Comparison of ENCODE assay signal across 26 cellular contexts in genomic region chr21:44902268-44903053, GRCh38. TPM values are rescaled to one million over a fixed set of nuclear protein-coding genes. Genes with fewer than 3 reads are reported as not detected.
DNase-seq lines count a peak whose midpoint lies in the region; ATAC-seq, FAIRE-seq and TF ChIP-seq lines count a peak whose summit lies in the region.
"Had no signal": no experiment of that assay in that cellular context is flagged by ENCODE, and none has a peak within 500 bp of the region (broad histone marks: within the 10 kb centered on the region; RNA-seq: fewer than 3 reads in every experiment).

No MANE protein-coding gene starts in this region.

- in situ Hi-C loops in K562 (cut with MboI) (no loop called here), G401 (cut with HindIII; ENCODE audit: low sequenced_read_pairs) (no loop called here)

- no peak for TF ChIP-seq RAD21 in K562 (CRISPR knock-in tag; conservative IDR thresholded peaks at IDR 0.05 in 1 of 2, IDR thresholded peaks at IDR 0.05 in 1 of 2)

- CTCF ChIA-PET in activated CD4-positive, alpha-beta T cell treated with anti-CD3 and anti-CD28 coated beads for 36 hours (lab: Charles Lee), result no interaction called here
- CTCF ChIA-PET in K562 (lab: Yijun Ruan, JAX; ENCODE audit: low intra/inter-chr PET ratio), result no interaction called here

- H3K9me3 Mint-ChIP-seq in activated CD4-positive, alpha-beta T cell treated with anti-CD3 and anti-CD28 coated beads for 36 hours (ENCODE audit: low read depth), result no peaks in the 10 kb centered on the region
- H3K9me3 Mint-ChIP-seq in CD14-positive monocyte, result peaks cover 0 to 1% (median 0%) of the 10 kb centered on the region in 7 donors
- H3K9me3 Mint-ChIP-seq: activated naive CD8-positive, alpha-beta T cell treated with anti-CD3 and anti-CD28 coated beads for 36 hours; neural crest cell had no signal

- peaks cover 8% of the 10 kb centered on the region for H3K4me1 Mint-ChIP-seq in activated CD4-positive, alpha-beta T cell treated with anti-CD3 and anti-CD28 coated beads for 36 hours
- peaks cover 60% of the 10 kb centered on the region for H3K4me1 Mint-ChIP-seq in CD14-positive monocyte

- POLR2A ChIA-PET in activated CD4-positive, alpha-beta T cell treated with anti-CD3 and anti-CD28 coated beads for 36 hours (lab: Charles Lee), result no interaction called here
- POLR2A ChIA-PET in K562 (lab: Yijun Ruan, JAX), result no interaction called here

- H3K36me3 ChIP-seq in K562 (ENCODE audit: control insufficient read depth, insufficient read depth, low read length) (no peaks in the 10 kb centered on the region; the same call in 2 of the 3 replicates), lower lobe of right lung (peaks cover 54% of the 10 kb centered on the region)
- H3K36me3 ChIP-seq: prostate gland had no signal

- peaks cover 11% of the 10 kb centered on the region for H4K20me1 ChIP-seq in K562 (replicated peaks; ENCODE audit: control insufficient read depth, insufficient read depth, low read length)

- no peak overlapping the region for H3K9ac ChIP-seq in K562 (ENCODE audit: insufficient read depth in 1 of 2, low read depth in 2 of 2, low read length in 2 of 2)

- BruUV-seq in K562 (replicated peaks; lab: Mats Ljungman, UMichigan), result no TSS peak

- H3K9me1 ChIP-seq in K562 (ENCODE audit: control insufficient read depth, insufficient read depth, low read length), result no peaks in the 10 kb centered on the region

- H3K4me1 ChIP-seq in K562 (replicated peaks in 1 of 2; ENCODE audit: control insufficient read depth in 2 of 2, insufficient read depth in 2 of 2, low read length in 2 of 2), result peaks cover 7 to 76% of the 10 kb centered on the region in 2 experiments; a peak in 4 of 5 replicates
- peaks cover 25% of the 10 kb centered on the region for H3K4me1 ChIP-seq in lower lobe of right lung
- H3K4me1 ChIP-seq: foreskin keratinocyte, prostate gland had no signal

- no peak overlapping the region for H3K4me3 ChIP-seq in K562
- no peak overlapping the region for H3K4me3 ChIP-seq in lower lobe of right lung
- H3K4me3 ChIP-seq: hepatocyte, prostate gland, upper lobe of right lung had no signal

- no peak for DNase-seq in activated CD4-positive, alpha-beta T cell treated with anti-CD3 and anti-CD28 coated beads for 36 hours
- no peak for DNase-seq in activated CD4-positive, alpha-beta T cell treated with anti-CD3 and anti-CD28 coated beads, Interleukin-2, amount 50 U/mL, for 4 hours
- DNase-seq in CD14-positive monocyte (ENCODE audit: low spot score) (no peak), K562 (ENCODE audit: extremely low read depth in 1 of 4, low spot score in 3 of 4) (no peak), lower lobe of right lung (peak; percentile 45), G401 (ENCODE audit: low spot score) (no peak)
- DNase-seq: activated CD8-positive, alpha-beta memory T cell treated with anti-CD3 and anti-CD28 coated beads for 24 hours; activated naive CD8-positive, alpha-beta T cell treated with anti-CD3 and anti-CD28 coated beads for 36 hours; effector CD8-positive, alpha-beta T cell; foreskin keratinocyte; GDM1; NCI-H1048; NCI-H187; NCI-H2171 treated with DMSO at 0.1 percent for 48 hours; NCI-H526; substantia nigra; upper lobe of right lung had no signal

- FAIRE-seq in K562 (lab: Jason Lieb, UNC), result peak; percentile 69
- FAIRE-seq: RCC 7860, TTC549 had no signal

- no peak overlapping the region for H3K4me3 Mint-ChIP-seq in activated CD4-positive, alpha-beta T cell treated with anti-CD3 and anti-CD28 coated beads for 36 hours
- H3K4me3 Mint-ChIP-seq in CD14-positive monocyte, result no peak overlapping the region
- H3K4me3 Mint-ChIP-seq: activated naive CD8-positive, alpha-beta T cell treated with anti-CD3 and anti-CD28 coated beads for 36 hours; neural crest cell had no signal

- H3K36me3 Mint-ChIP-seq in activated CD4-positive, alpha-beta T cell treated with anti-CD3 and anti-CD28 coated beads for 36 hours (ENCODE audit: low read depth), result peaks cover 63% of the 10 kb centered on the region
- peaks cover 71 to 100% of the 10 kb centered on the region in 2 donors for H3K36me3 Mint-ChIP-seq in CD14-positive monocyte

- no peak for TF ChIP-seq EP300 in K562 (IDR thresholded peaks at IDR 0.05; ENCODE audit: low read length)

- H3K27ac ChIP-seq in K562 (ENCODE audit: extremely low read depth, low read depth, low read length) (no peak overlapping the region), lower lobe of right lung (no peak overlapping the region)
- H3K27ac ChIP-seq: 22Rv1, foreskin keratinocyte, hepatocyte, prostate gland had no signal

- H3K27me3 ChIP-seq in K562 (ENCODE audit: control insufficient read depth in 2 of 2, insufficient read depth in 2 of 2, low read length in 2 of 2) (peaks cover 45 to 82% of the 10 kb centered on the region in 2 experiments), lower lobe of right lung (ENCODE audit: low read depth) (no peaks in the 10 kb centered on the region)
- H3K27me3 ChIP-seq: upper lobe of right lung had no signal

- no peak overlapping the region for H2AFZ ChIP-seq in K562 (ENCODE audit: low read depth, low read length)
- H2AFZ ChIP-seq: hepatocyte had no signal

- ATAC-seq in activated CD4-positive, alpha-beta T cell treated with anti-CD3 and anti-CD28 coated beads for 36 hours, result no peak
- ATAC-seq in K562 (no peak), lower lobe of right lung (no peak), HG03045 (IDR thresholded peaks at IDR 0.05; ENCODE audit: unreplicated experiment) (no peak), GM21447 (IDR thresholded peaks at IDR 0.05; ENCODE audit: unreplicated experiment) (no peak)
- ATAC-seq: activated CD4-positive, CD25-positive, alpha-beta regulatory T cell treated with anti-CD3 and anti-CD28 coated beads, Interleukin-2, amount 50 U/mL, for 24 hours; foreskin keratinocyte had no signal

- intact Hi-C loops in activated CD4-positive, alpha-beta T cell treated with anti-CD3 and anti-CD28 coated beads for 36 hours (cut with DNase I, micrococcal nuclease), result no loop called here
- intact Hi-C loops in CD14-positive monocyte (cut with micrococcal nuclease) (no loop called here), K562 (cut with micrococcal nuclease) (no loop called here), lower lobe of right lung (cut with DNase I) (no loop called here)

- peak overlapping the region; percentile 19 for H3K27ac Mint-ChIP-seq in activated CD4-positive, alpha-beta T cell treated with anti-CD3 and anti-CD28 coated beads for 36 hours
- peak overlapping the region; percentile 25 to 75 (median 58) for H3K27ac Mint-ChIP-seq in CD14-positive monocyte
- H3K27ac Mint-ChIP-seq: activated naive CD8-positive, alpha-beta T cell treated with anti-CD3 and anti-CD28 coated beads for 36 hours had no signal

- no peak overlapping the region for H3K4me2 ChIP-seq in K562 (ENCODE audit: insufficient read depth, low read length)
- H3K4me2 ChIP-seq: hepatocyte had no signal

- no peak for TF ChIP-seq POLR2A in K562 (conservative IDR thresholded peaks at IDR 0.05)

- H3K9me3 ChIP-seq in K562 (replicated peaks; ENCODE audit: control insufficient read depth, insufficient read depth, low read depth, low read length) (peaks cover 12% of the 10 kb centered on the region), lower lobe of right lung (no peaks in the 10 kb centered on the region)
- H3K9me3 ChIP-seq: prostate gland, upper lobe of right lung had no signal

- H3K27me3 Mint-ChIP-seq in activated CD4-positive, alpha-beta T cell treated with anti-CD3 and anti-CD28 coated beads for 36 hours, result no peaks in the 10 kb centered on the region
- H3K27me3 Mint-ChIP-seq in CD14-positive monocyte (ENCODE audit: low read depth in 3 of 3), result peaks cover 0 to 3% (median 0%) of the 10 kb centered on the region in 3 donors
- H3K27me3 Mint-ChIP-seq: activated naive CD8-positive, alpha-beta T cell treated with anti-CD3 and anti-CD28 coated beads for 36 hours had no signal

- TF ChIP-seq CTCF in CD14-positive monocyte (IDR thresholded peaks at IDR 0.05) (no peak), K562 (IDR thresholded peaks at IDR 0.05 in 2 of 3, conservative IDR thresholded peaks at IDR 0.05 in 1 of 3; ENCODE audit: insufficient read depth in 2 of 3, low read depth in 1 of 3, low read length in 3 of 3) (no peak), lower lobe of right lung (IDR thresholded peaks at IDR 0.05) (no peak)

- WGBS in K562 (ENCODE audit: insufficient coverage, low coverage, missing lambda C conversion rate), result 39% methylated on average over 30 of the region's 30 CpGs

- no peaks in the 10 kb centered on the region for H3K79me2 ChIP-seq in K562 (ENCODE audit: control insufficient read depth, insufficient read depth, low read length)
- H3K79me2 ChIP-seq: hepatocyte had no signal

RNA-seq across cellular contexts. Expression of gene ITGB2, which starts 18.2 kb away (rescaled TPM):
- 100 to 1,000 TPM; 217 to 250 TPM for total RNA-seq in activated CD4-positive, alpha-beta T cell treated with anti-CD3 and anti-CD28 coated beads for 36 hours
- polyA plus RNA-seq in CD14-positive monocyte (1,000 to 10,000 TPM; 1,470 to 1,628 TPM), K562 (2011; rRNA removed) (0.20 and 1.6 TPM in 2 replicates), K562 (2014; fragmentation: Illumina TruSeq; extraction: Trizol) (0.24 and 0.25 TPM in 2 replicates), K562 (2014; fragmentation: Nextera tagmentation; extraction: Ambion mirVana) (not detected), K562 (2014; rRNA removed) (0.57 and 0.60 TPM in 2 replicates)
- 0.69 and 1.4 TPM in 2 replicates for total RNA-seq in K562 (2011; cell fraction: chromatin; rRNA removed; ENCODE audit: low replicate concordance)
- total RNA-seq in K562 (2011; cell fraction: nucleolus; rRNA removed), result 1.0 and 1.3 TPM in 2 replicates
- total RNA-seq in K562 (2011; cell fraction: nucleoplasm; rRNA removed), result 0.23 and 0.29 TPM in 2 replicates
- total RNA-seq in K562 (2014; rRNA removed) (0.78 and 1.0 TPM in 2 replicates), K562 (2014; rRNA removed; fragmentation: Illumina TruSeq; extraction: Trizol) (0.07 and 0.22 TPM in 2 replicates), K562 (2015; rRNA removed; fragmentation: Illumina TruSeq; extraction: Trizol) (0.49 and 0.51 TPM in 2 replicates), K562 (2021) (1.2 and 1.3 TPM in 2 replicates), lower lobe of right lung (468 TPM)
- polyA plus RNA-seq in K562 (2011; cell fraction: cytosol; rRNA removed), result 0.33 and 1.3 TPM in 2 replicates
- polyA plus RNA-seq in K562 (2011; cell fraction: nucleus; rRNA removed), result 2.0 and 3.1 TPM in 2 replicates
- 0.77 and 5.1 TPM in 2 replicates for polyA plus RNA-seq in K562 (2012)
- polyA minus RNA-seq in K562 (2011; rRNA and poly(A)+ RNA removed), result 0.04 and 0.57 TPM in 2 replicates
- polyA minus RNA-seq in K562 (2011; cell fraction: cytosol; rRNA and poly(A)+ RNA removed), result 1.0 and 4.8 TPM in 2 replicates
- 0.27 and 1.8 TPM in 2 replicates for polyA minus RNA-seq in K562 (2011; cell fraction: nucleus; rRNA and poly(A)+ RNA removed)
- not detected in 2 replicates for total RNA-seq in G401 (2014; rRNA removed; shearing (Covaris generic))

RNA-seq across cellular contexts. Expression of gene PTTG1IP, which starts 29.0 kb away (rescaled TPM):
- 10 to 100 TPM; 34.8 to 44.3 TPM for total RNA-seq in activated CD4-positive, alpha-beta T cell treated with anti-CD3 and anti-CD28 coated beads for 36 hours
- polyA plus RNA-seq in CD14-positive monocyte (100 to 1,000 TPM; 206 to 238 TPM), K562 (2011; rRNA removed) (92.4 and 138 TPM in 2 replicates), K562 (2014; fragmentation: Illumina TruSeq; extraction: Trizol) (77.0 and 77.8 TPM in 2 replicates), K562 (2014; fragmentation: Nextera tagmentation; extraction: Ambion mirVana) (1 to 10 TPM; 5.0 to 9.2 TPM), K562 (2014; rRNA removed) (82.4 and 86.9 TPM in 2 replicates)
- 109 and 139 TPM in 2 replicates for total RNA-seq in K562 (2011; cell fraction: chromatin; rRNA removed; ENCODE audit: low replicate concordance)
- 131 and 151 TPM in 2 replicates for total RNA-seq in K562 (2011; cell fraction: nucleolus; rRNA removed)
- 146 and 174 TPM in 2 replicates for total RNA-seq in K562 (2011; cell fraction: nucleoplasm; rRNA removed)
- total RNA-seq in K562 (2014; rRNA removed) (85.4 and 97.6 TPM in 2 replicates), K562 (2014; rRNA removed; fragmentation: Illumina TruSeq; extraction: Trizol) (65.7 and 66.2 TPM in 2 replicates), K562 (2015; rRNA removed; fragmentation: Illumina TruSeq; extraction: Trizol) (92.9 and 98.7 TPM in 2 replicates), K562 (2021) (99.3 and 99.5 TPM in 2 replicates), lower lobe of right lung (209 TPM)
- polyA plus RNA-seq in K562 (2011; cell fraction: cytosol; rRNA removed), result 79.9 and 115 TPM in 2 replicates
- polyA plus RNA-seq in K562 (2011; cell fraction: nucleus; rRNA removed), result 69.1 and 123 TPM in 2 replicates
- 77.4 and 167 TPM in 2 replicates for polyA plus RNA-seq in K562 (2012)
- polyA minus RNA-seq in K562 (2011; rRNA and poly(A)+ RNA removed), result 54.1 and 70.2 TPM in 2 replicates
- 69.1 and 114 TPM in 2 replicates for polyA minus RNA-seq in K562 (2011; cell fraction: cytosol; rRNA and poly(A)+ RNA removed)
- polyA minus RNA-seq in K562 (2011; cell fraction: nucleus; rRNA and poly(A)+ RNA removed), result 17.4 and 40.2 TPM in 2 replicates
- total RNA-seq in G401 (2014; rRNA removed; shearing (Covaris generic)), result 172 and 243 TPM in 2 replicates

RNA-seq across cellular contexts. Expression of gene SLX9, which starts 37.4 kb away (rescaled TPM):
- total RNA-seq in activated CD4-positive, alpha-beta T cell treated with anti-CD3 and anti-CD28 coated beads for 36 hours, result 10 to 100 TPM; 60.8 to 68.8 TPM
- polyA plus RNA-seq in CD14-positive monocyte, result 1 to 10 TPM; 7.5 to 9.0 TPM
- 18.9 and 29.0 TPM in 2 replicates for total RNA-seq in K562 (2011; cell fraction: chromatin; rRNA removed; ENCODE audit: low replicate concordance)
- total RNA-seq in K562 (2011; cell fraction: nucleolus; rRNA removed), result 22.8 and 25.7 TPM in 2 replicates
- total RNA-seq in K562 (2011; cell fraction: nucleoplasm; rRNA removed), result 14.8 and 16.0 TPM in 2 replicates
- 65.2 and 66.8 TPM in 2 replicates for total RNA-seq in K562 (2014; rRNA removed)
- total RNA-seq in K562 (2014; rRNA removed; fragmentation: Illumina TruSeq; extraction: Trizol), result 11.2 and 14.8 TPM in 2 replicates
- total RNA-seq in K562 (2015; rRNA removed; fragmentation: Illumina TruSeq; extraction: Trizol), result 18.5 and 20.3 TPM in 2 replicates
- 71.2 and 75.5 TPM in 2 replicates for total RNA-seq in K562 (2021)
- 13.5 and 16.5 TPM in 2 replicates for polyA plus RNA-seq in K562 (2011; rRNA removed)
- 14.3 and 38.6 TPM in 2 replicates for polyA plus RNA-seq in K562 (2011; cell fraction: cytosol; rRNA removed)
- polyA plus RNA-seq in K562 (2011; cell fraction: nucleus; rRNA removed), result 10.2 and 19.3 TPM in 2 replicates
- polyA plus RNA-seq in K562 (2012), result 34.2 and 36.9 TPM in 2 replicates
- polyA plus RNA-seq in K562 (2014; fragmentation: Illumina TruSeq; extraction: Trizol), result 8.2 and 18.9 TPM in 2 replicates
- 1 to 10 TPM; 1.2 to 1.8 TPM for polyA plus RNA-seq in K562 (2014; fragmentation: Nextera tagmentation; extraction: Ambion mirVana)
- polyA plus RNA-seq in K562 (2014; rRNA removed), result 54.4 and 60.2 TPM in 2 replicates
- 16.0 and 22.8 TPM in 2 replicates for polyA minus RNA-seq in K562 (2011; rRNA and poly(A)+ RNA removed)
- polyA minus RNA-seq in K562 (2011; cell fraction: cytosol; rRNA and poly(A)+ RNA removed), result 25.3 and 31.3 TPM in 2 replicates
- 3.8 and 5.3 TPM in 2 replicates for polyA minus RNA-seq in K562 (2011; cell fraction: nucleus; rRNA and poly(A)+ RNA removed)
- total RNA-seq in lower lobe of right lung, result 15.7 TPM
- 48.2 and 77.4 TPM in 2 replicates for total RNA-seq in G401 (2014; rRNA removed; shearing (Covaris generic))

Comparison
In these comparisons a context has a peak if more than half of its experiments do, and no peak if none do; other contexts are left out.
1. RNA of gene ITGB2, which starts 18.2 kb away (total RNA-seq): 468 TPM in lower lobe of right lung (single experiment) and 217 to 250 TPM in activated CD4-positive, alpha-beta T cell treated with anti-CD3 and anti-CD28 coated beads for 36 hours; 0.07 to 1.4 TPM in K562 and not detected in G401; every median in the first group is over 10 times any median in the second.